Comparison of ENCODE assay signal across 2 cellular contexts in the genomic region with DNA sequence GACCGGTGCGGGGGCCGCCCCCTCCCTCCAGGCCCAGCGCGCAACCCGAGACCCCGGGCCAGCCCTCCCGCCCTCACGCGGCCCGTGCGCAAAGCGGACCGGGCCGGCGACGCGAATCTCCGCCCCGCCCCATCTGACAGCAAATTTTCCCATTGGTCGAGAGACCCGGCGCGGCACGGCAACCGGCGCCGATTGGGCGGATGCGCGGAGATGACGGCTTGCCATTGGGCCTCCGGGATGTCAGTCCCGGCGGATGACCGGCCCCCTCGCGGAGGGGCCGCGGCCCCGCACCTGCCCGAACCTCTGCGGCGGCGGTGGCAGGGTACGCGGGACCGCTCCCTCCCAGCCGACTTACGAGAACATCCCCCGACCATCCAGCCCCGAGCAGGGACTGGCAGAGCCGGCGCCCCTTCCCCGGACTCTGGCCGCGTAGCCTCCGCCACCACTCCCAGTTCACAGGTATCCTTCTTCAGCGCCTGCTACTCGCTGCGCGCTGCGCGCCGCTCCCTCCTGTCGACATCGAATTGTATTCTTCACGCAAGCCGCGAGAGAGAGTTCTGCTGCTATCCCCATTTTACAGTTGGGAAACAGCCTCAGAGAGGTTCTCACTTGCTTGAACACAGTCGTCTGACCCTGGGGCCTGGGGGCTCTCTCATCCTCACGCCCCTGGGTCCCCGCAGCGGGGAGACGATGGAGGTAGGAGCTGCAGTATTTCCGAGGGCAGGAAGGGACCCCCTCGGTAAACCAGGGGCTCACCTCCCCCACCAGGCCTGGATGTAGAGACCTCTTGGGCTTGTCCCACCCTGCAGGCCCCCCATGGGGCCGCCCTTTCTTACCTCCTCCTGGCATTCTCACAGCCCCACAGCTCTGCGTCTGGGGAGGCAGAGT.
TF ChIP-seq lines count a peak whose summit lies in the region.

A gene with protein sequence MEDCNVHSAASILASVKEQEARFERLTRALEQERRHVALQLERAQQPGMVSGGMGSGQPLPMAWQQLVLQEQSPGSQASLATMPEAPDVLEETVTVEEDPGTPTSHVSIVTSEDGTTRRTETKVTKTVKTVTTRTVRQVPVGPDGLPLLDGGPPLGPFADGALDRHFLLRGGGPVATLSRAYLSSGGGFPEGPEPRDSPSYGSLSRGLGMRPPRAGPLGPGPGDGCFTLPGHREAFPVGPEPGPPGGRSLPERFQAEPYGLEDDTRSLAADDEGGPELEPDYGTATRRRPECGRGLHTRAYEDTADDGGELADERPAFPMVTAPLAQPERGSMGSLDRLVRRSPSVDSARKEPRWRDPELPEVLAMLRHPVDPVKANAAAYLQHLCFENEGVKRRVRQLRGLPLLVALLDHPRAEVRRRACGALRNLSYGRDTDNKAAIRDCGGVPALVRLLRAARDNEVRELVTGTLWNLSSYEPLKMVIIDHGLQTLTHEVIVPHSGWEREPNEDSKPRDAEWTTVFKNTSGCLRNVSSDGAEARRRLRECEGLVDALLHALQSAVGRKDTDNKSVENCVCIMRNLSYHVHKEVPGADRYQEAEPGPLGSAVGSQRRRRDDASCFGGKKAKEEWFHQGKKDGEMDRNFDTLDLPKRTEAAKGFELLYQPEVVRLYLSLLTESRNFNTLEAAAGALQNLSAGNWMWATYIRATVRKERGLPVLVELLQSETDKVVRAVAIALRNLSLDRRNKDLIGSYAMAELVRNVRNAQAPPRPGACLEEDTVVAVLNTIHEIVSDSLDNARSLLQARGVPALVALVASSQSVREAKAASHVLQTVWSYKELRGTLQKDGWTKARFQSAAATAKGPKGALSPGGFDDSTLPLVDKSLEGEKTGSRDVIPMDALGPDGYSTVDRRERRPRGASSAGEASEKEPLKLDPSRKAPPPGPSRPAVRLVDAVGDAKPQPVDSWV (minus strand): TSS at position 90 of the 888 bp plus-strand sequence. CDS start 26,029 bp downstream, outside the sequence.

TF ChIP-seq in A549, 52 proteins besides CTCF, POLR2A, EP300 and RAD21 (continued from another document and continues in another):
- no peak for TF ChIP-seq KDM1A (IDR thresholded peaks at IDR 0.05; ENCODE audit: low read depth)
- TF ChIP-seq HOXA7 (CRISPR knock-in tag; IDR thresholded peaks at IDR 0.05) = no peak
- TF ChIP-seq, protein P1, sequence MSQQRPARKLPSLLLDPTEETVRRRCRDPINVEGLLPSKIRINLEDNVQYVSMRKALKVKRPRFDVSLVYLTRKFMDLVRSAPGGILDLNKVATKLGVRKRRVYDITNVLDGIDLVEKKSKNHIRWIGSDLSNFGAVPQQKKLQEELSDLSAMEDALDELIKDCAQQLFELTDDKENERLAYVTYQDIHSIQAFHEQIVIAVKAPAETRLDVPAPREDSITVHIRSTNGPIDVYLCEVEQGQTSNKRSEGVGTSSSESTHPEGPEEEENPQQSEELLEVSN (IDR thresholded peaks at IDR 0.05; ENCODE audit: borderline replicate concordance, low read depth) = no peak
- no peak for TF ChIP-seq HDAC2 (IDR thresholded peaks at IDR 0.05)
- no peak for TF ChIP-seq RCOR1 (IDR thresholded peaks at IDR 0.05; ENCODE audit: low read depth, low read length)
- no peak for TF ChIP-seq JUNB (IDR thresholded peaks at IDR 0.05)
- TF ChIP-seq BHLHE40 (IDR thresholded peaks at IDR 0.05; ENCODE audit: low read depth, low read length) = no peak
- no peak for TF ChIP-seq ZSCAN20 (CRISPR knock-in tag; IDR thresholded peaks at IDR 0.05)
- TF ChIP-seq, protein P2, sequence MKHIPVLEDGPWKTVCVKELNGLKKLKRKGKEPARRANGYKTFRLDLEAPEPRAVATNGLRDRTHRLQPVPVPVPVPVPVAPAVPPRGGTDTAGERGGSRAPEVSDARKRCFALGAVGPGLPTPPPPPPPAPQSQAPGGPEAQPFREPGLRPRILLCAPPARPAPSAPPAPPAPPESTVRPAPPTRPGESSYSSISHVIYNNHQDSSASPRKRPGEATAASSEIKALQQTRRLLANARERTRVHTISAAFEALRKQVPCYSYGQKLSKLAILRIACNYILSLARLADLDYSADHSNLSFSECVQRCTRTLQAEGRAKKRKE (CRISPR knock-in tag; IDR thresholded peaks at IDR 0.05; ENCODE audit: low read depth) = no peak
- TF ChIP-seq MAFK (IDR thresholded peaks at IDR 0.05; ENCODE audit: partially characterized antibody) = no peak
- TF ChIP-seq ZNF302 (CRISPR knock-in tag; IDR thresholded peaks at IDR 0.05) = no peak
- TF ChIP-seq PHF8 (IDR thresholded peaks at IDR 0.05; ENCODE audit: borderline replicate concordance, low read depth) = no peak
- TF ChIP-seq CEBPB (IDR thresholded peaks at IDR 0.05) = no peak
- no peak for TF ChIP-seq CBX2 (IDR thresholded peaks at IDR 0.05; ENCODE audit: borderline replicate concordance, low read depth)
- TF ChIP-seq NPAS2 (CRISPR knock-in tag; IDR thresholded peaks at IDR 0.05; ENCODE audit: borderline replicate concordance) = no peak
- no peak for TF ChIP-seq MAZ (IDR thresholded peaks at IDR 0.05; ENCODE audit: borderline replicate concordance, low read depth, low read length)
- TF ChIP-seq, protein P3, sequence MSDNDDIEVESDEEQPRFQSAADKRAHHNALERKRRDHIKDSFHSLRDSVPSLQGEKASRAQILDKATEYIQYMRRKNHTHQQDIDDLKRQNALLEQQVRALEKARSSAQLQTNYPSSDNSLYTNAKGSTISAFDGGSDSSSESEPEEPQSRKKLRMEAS (IDR thresholded peaks at IDR 0.05) = peak; percentile 16; the same call in 1 of the 2 replicates
- TF ChIP-seq HEYL (CRISPR knock-in tag; IDR thresholded peaks at IDR 0.05) = no peak
- no peak for TF ChIP-seq JUN (IDR thresholded peaks at IDR 0.05)
- TF ChIP-seq, protein P4, sequence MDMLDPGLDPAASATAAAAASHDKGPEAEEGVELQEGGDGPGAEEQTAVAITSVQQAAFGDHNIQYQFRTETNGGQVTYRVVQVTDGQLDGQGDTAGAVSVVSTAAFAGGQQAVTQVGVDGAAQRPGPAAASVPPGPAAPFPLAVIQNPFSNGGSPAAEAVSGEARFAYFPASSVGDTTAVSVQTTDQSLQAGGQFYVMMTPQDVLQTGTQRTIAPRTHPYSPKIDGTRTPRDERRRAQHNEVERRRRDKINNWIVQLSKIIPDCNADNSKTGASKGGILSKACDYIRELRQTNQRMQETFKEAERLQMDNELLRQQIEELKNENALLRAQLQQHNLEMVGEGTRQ (IDR thresholded peaks at IDR 0.05) = no peak
- peak; percentile 91 for TF ChIP-seq RFX5 (IDR thresholded peaks at IDR 0.05)
- TF ChIP-seq FOXS1 (CRISPR knock-in tag; IDR thresholded peaks at IDR 0.05) = no peak
- no peak for TF ChIP-seq EHF (CRISPR knock-in tag; IDR thresholded peaks at IDR 0.05)
- 0 out of 2 replicates have a peak, but pooled peaks have one; percentile 32 for TF ChIP-seq RNF2 (IDR thresholded peaks at IDR 0.05; ENCODE audit: borderline replicate concordance, low read depth)
- no peak for TF ChIP-seq CBX8 (IDR thresholded peaks at IDR 0.05)
- TF ChIP-seq EHMT2 (IDR thresholded peaks at IDR 0.05; ENCODE audit: low read depth) = no peak
- TF ChIP-seq FOSB (CRISPR knock-in tag; IDR thresholded peaks at IDR 0.05) = no peak
- TF ChIP-seq, protein P5, sequence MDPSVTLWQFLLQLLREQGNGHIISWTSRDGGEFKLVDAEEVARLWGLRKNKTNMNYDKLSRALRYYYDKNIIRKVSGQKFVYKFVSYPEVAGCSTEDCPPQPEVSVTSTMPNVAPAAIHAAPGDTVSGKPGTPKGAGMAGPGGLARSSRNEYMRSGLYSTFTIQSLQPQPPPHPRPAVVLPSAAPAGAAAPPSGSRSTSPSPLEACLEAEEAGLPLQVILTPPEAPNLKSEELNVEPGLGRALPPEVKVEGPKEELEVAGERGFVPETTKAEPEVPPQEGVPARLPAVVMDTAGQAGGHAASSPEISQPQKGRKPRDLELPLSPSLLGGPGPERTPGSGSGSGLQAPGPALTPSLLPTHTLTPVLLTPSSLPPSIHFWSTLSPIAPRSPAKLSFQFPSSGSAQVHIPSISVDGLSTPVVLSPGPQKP (IDR thresholded peaks at IDR 0.05; ENCODE audit: low read depth, low read length) = no peak
- TF ChIP-seq CHD2 (IDR thresholded peaks at IDR 0.05; ENCODE audit: low read length, partially characterized antibody) = no peak
- no peak for TF ChIP-seq HOXB13 (CRISPR knock-in tag; IDR thresholded peaks at IDR 0.05; ENCODE audit: low read depth)
- TF ChIP-seq HOXB5 (CRISPR knock-in tag; IDR thresholded peaks at IDR 0.05) = no peak

TF ChIP-seq in HepG2, 621 proteins besides CTCF, POLR2A, EP300 and RAD21 (continued from another document and continues in another):
- TF ChIP-seq, protein P6, sequence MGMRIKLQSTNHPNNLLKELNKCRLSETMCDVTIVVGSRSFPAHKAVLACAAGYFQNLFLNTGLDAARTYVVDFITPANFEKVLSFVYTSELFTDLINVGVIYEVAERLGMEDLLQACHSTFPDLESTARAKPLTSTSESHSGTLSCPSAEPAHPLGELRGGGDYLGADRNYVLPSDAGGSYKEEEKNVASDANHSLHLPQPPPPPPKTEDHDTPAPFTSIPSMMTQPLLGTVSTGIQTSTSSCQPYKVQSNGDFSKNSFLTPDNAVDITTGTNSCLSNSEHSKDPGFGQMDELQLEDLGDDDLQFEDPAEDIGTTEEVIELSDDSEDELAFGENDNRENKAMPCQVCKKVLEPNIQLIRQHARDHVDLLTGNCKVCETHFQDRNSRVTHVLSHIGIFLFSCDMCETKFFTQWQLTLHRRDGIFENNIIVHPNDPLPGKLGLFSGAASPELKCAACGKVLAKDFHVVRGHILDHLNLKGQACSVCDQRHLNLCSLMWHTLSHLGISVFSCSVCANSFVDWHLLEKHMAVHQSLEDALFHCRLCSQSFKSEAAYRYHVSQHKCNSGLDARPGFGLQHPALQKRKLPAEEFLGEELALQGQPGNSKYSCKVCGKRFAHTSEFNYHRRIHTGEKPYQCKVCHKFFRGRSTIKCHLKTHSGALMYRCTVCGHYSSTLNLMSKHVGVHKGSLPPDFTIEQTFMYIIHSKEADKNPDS (CRISPR knock-in tag; IDR thresholded peaks at IDR 0.05) = no peak
- no peak for TF ChIP-seq PAF1 (CRISPR knock-in tag; IDR thresholded peaks at IDR 0.05)
- TF ChIP-seq, protein P7, sequence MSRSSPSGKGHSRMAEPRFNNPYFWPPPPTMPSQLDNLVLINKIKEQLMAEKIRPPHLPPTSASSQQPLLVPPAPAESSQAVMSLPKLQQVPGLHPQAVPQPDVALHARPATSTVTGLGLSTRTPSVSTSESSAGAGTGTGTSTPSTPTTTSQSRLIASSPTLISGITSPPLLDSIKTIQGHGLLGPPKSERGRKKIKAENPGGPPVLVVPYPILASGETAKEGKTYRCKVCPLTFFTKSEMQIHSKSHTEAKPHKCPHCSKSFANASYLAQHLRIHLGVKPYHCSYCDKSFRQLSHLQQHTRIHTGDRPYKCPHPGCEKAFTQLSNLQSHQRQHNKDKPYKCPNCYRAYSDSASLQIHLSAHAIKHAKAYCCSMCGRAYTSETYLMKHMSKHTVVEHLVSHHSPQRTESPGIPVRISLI (CRISPR knock-in tag; IDR thresholded peaks at IDR 0.05; ENCODE audit: borderline replicate concordance) = no peak
- TF ChIP-seq EEA1 (CRISPR knock-in tag; IDR thresholded peaks at IDR 0.05; ENCODE audit: borderline replicate concordance) = no peak
- no peak for TF ChIP-seq MXI1 (IDR thresholded peaks at IDR 0.05; ENCODE audit: borderline replicate concordance, low read depth, low read length)
- TF ChIP-seq CHD4 (IDR thresholded peaks at IDR 0.05; ENCODE audit: borderline replicate concordance, low read length) = no peak
- TF ChIP-seq, protein P8, sequence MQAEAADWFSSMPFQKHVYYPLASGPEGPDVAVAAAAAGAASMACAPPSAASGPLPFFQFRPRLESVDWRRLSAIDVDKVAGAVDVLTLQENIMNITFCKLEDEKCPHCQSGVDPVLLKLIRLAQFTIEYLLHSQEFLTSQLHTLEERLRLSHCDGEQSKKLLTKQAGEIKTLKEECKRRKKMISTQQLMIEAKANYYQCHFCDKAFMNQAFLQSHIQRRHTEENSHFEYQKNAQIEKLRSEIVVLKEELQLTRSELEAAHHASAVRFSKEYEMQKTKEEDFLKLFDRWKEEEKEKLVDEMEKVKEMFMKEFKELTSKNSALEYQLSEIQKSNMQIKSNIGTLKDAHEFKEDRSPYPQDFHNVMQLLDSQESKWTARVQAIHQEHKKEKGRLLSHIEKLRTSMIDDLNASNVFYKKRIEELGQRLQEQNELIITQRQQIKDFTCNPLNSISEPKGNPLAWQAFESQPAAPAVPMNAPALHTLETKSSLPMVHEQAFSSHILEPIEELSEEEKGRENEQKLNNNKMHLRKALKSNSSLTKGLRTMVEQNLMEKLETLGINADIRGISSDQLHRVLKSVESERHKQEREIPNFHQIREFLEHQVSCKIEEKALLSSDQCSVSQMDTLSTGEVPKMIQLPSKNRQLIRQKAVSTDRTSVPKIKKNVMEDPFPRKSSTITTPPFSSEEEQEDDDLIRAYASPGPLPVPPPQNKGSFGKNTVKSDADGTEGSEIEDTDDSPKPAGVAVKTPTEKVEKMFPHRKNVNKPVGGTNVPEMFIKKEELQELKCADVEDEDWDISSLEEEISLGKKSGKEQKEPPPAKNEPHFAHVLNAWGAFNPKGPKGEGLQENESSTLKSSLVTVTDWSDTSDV (CRISPR knock-in tag; IDR thresholded peaks at IDR 0.05) = no peak
- TF ChIP-seq ZNF790 (CRISPR knock-in tag; IDR thresholded peaks at IDR 0.05; ENCODE audit: borderline replicate concordance) = no peak
- no peak for TF ChIP-seq GATAD2A (CRISPR knock-in tag; IDR thresholded peaks at IDR 0.05)
- TF ChIP-seq RBFOX2 (IDR thresholded peaks at IDR 0.05; ENCODE audit: low read depth, low read length) = peak; percentile 62
- TF ChIP-seq, protein P9, sequence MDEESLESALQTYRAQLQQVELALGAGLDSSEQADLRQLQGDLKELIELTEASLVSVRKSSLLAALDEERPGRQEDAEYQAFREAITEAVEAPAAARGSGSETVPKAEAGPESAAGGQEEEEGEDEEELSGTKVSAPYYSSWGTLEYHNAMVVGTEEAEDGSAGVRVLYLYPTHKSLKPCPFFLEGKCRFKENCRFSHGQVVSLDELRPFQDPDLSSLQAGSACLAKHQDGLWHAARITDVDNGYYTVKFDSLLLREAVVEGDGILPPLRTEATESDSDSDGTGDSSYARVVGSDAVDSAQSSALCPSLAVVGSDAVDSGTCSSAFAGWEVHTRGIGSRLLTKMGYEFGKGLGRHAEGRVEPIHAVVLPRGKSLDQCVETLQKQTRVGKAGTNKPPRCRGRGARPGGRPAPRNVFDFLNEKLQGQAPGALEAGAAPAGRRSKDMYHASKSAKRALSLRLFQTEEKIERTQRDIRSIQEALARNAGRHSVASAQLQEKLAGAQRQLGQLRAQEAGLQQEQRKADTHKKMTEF (CRISPR knock-in tag; IDR thresholded peaks at IDR 0.05) = 0 out of 2 replicates have a peak, but pooled peaks have one; percentile 39
- TF ChIP-seq ZNF782 (CRISPR knock-in tag; IDR thresholded peaks at IDR 0.05; ENCODE audit: borderline replicate concordance) = no peak
- TF ChIP-seq ARNT (IDR thresholded peaks at IDR 0.05) = no peak
- TF ChIP-seq ZFP37 (CRISPR knock-in tag; IDR thresholded peaks at IDR 0.05; ENCODE audit: borderline replicate concordance) = no peak
- no peak for TF ChIP-seq ZNF577 (CRISPR knock-in tag; IDR thresholded peaks at IDR 0.05; ENCODE audit: borderline replicate concordance, low read depth)
- peak; percentile 82 for TF ChIP-seq CREB1 (IDR thresholded peaks at IDR 0.05)
- TF ChIP-seq CREB1 (CRISPR knock-in tag; IDR thresholded peaks at IDR 0.05) = no peak
- TF ChIP-seq ZNF570 (CRISPR knock-in tag; IDR thresholded peaks at IDR 0.05; ENCODE audit: borderline replicate concordance) = no peak
- TF ChIP-seq, protein P10, sequence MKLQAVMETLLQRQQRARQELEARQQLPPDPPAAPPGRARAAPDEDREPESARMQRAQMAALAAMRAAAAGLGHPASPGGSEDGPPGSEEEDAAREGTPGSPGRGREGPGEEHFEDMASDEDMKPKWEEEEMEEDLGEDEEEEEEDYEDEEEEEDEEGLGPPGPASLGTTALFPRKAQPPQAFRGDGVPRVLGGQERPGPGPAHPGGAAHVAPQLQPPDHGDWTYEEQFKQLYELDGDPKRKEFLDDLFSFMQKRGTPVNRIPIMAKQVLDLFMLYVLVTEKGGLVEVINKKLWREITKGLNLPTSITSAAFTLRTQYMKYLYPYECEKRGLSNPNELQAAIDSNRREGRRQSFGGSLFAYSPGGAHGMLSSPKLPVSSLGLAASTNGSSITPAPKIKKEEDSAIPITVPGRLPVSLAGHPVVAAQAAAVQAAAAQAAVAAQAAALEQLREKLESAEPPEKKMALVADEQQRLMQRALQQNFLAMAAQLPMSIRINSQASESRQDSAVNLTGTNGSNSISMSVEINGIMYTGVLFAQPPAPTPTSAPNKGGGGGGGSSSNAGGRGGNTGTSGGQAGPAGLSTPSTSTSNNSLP (IDR thresholded peaks at IDR 0.05; ENCODE audit: low read depth, low read length) = no peak
- TF ChIP-seq HOXA9 (CRISPR knock-in tag; IDR thresholded peaks at IDR 0.05; ENCODE audit: borderline replicate concordance) = 0 out of 2 replicates have a peak, but pooled peaks have one; percentile 32
- no peak for TF ChIP-seq SMC3 (IDR thresholded peaks at IDR 0.05; ENCODE audit: low read length)
